8 cellular contexts compared by ENCODE assay signal in the genomic region with DNA sequence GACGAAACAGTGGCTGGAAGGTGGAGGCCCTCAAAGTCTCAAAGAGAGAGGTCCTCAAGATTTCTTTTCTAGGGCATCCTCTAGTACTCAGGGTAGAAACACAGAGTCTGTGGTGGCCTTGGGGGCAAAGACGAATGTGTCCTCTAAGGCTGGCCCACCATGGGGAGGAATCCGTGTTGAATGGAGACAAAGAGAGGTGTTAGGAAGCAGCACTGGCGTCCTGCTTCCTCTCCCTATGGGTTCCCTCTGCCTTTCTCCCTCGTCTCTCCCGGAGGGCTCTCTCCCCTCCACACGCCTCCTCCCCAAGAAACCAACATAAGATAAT.
DNase-seq lines count a peak whose midpoint lies in the region; ATAC-seq lines count a peak whose summit lies in the region.
"Had no signal": no experiment of that assay in that cellular context is flagged by ENCODE, and none has a peak within 500 bp of the region (broad histone marks: within the 10 kb centered on the region; RNA-seq: fewer than 3 reads in every experiment).

No MANE protein-coding gene starts in this region.

- H3K27ac ChIP-seq in HUES48 (ENCODE audit: low read depth, low read length) = no peak overlapping the region
- H3K27ac ChIP-seq: SJSA1 had no signal

- POLR2A ChIA-PET in naive thymus-derived CD8-positive, alpha-beta T cell (lab: Charles Lee) = interaction anchor here (1.0 to 2.0 kb wide), 5 partner anchors 67 to 521 kb away, joined by 3 to 19 read pairs (median 8); a partner anchor contains a TSS

- H3K4me3 ChIP-seq in HUES48 (ENCODE audit: low read depth, low read length) = peak overlapping the region; percentile 35; the same call in 1 of the 2 replicates
- H3K4me3 ChIP-seq: SJSA1 had no signal

- intact Hi-C loops in dendritic cell treated with granulocyte-macrophage colony-stimulating factor and Interleukin-4, amounts not matched to agents 40 ng/mL and 50 ng/mL, for 4 days (cut with micrococcal nuclease) = loop anchor here (5.0 to 10.0 kb wide), 2 partner anchors 65 to 138 kb away; no protein-coding TSS in a partner anchor

- H3K27me3 Mint-ChIP-seq in dendritic cell treated with granulocyte-macrophage colony-stimulating factor and Interleukin-4, amounts not matched to agents 40 ng/mL and 50 ng/mL, for 4 days = peaks cover 25% of the 10 kb centered on the region
- no peaks in the 10 kb centered on the region for H3K27me3 Mint-ChIP-seq in naive thymus-derived CD8-positive, alpha-beta T cell

- no peaks in the 10 kb centered on the region for H3K9me3 ChIP-seq in HUES48 (ENCODE audit: control insufficient read depth, insufficient read depth, low read length)
- H3K9me3 ChIP-seq: SJSA1 had no signal

- no peaks in the 10 kb centered on the region for H3K27me3 ChIP-seq in HUES48 (ENCODE audit: control insufficient read depth, insufficient read depth, low read length)
- H3K27me3 ChIP-seq: SJSA1 had no signal

- H3K36me3 Mint-ChIP-seq in dendritic cell treated with granulocyte-macrophage colony-stimulating factor and Interleukin-4, amounts not matched to agents 40 ng/mL and 50 ng/mL, for 4 days (ENCODE audit: low read depth) = no peaks in the 10 kb centered on the region
- H3K36me3 Mint-ChIP-seq in naive thymus-derived CD8-positive, alpha-beta T cell = no peaks in the 10 kb centered on the region

- H3K36me3 ChIP-seq in HUES48 (ENCODE audit: control insufficient read depth, insufficient read depth, low read length) = no peaks in the 10 kb centered on the region
- H3K36me3 ChIP-seq: SJSA1 had no signal

- H3K9me3 Mint-ChIP-seq in dendritic cell treated with granulocyte-macrophage colony-stimulating factor and Interleukin-4, amounts not matched to agents 40 ng/mL and 50 ng/mL, for 4 days = no peaks in the 10 kb centered on the region
- H3K9me3 Mint-ChIP-seq in naive thymus-derived CD8-positive, alpha-beta T cell = peaks cover 0 to 9% (median 0%) of the 10 kb centered on the region in 9 donors

- H3K4me1 Mint-ChIP-seq in dendritic cell treated with granulocyte-macrophage colony-stimulating factor and Interleukin-4, amounts not matched to agents 40 ng/mL and 50 ng/mL, for 4 days (ENCODE audit: low read depth) = peaks cover 27% of the 10 kb centered on the region
- peaks cover 32 to 56% (median 46%) of the 10 kb centered on the region in 4 donors for H3K4me1 Mint-ChIP-seq in naive thymus-derived CD8-positive, alpha-beta T cell

- DNase-seq in naive thymus-derived CD8-positive, alpha-beta T cell = peak in 1 of 10 donors; percentile 11
- no peak for DNase-seq in NCI-H1105 treated with DMSO at 0.1 percent for 48 hours (lab: John Stamatoyannopoulos, UW)
- no peak for DNase-seq in LoVo (ENCODE audit: low spot score)
- no peak for DNase-seq in activated CD8-positive, alpha-beta memory T cell treated with anti-CD3 and anti-CD28 coated beads for 24 hours

- peak; percentile 15 for ATAC-seq in GM19395 (IDR thresholded peaks at IDR 0.05; ENCODE audit: unreplicated experiment)
- ATAC-seq in naive thymus-derived CD8-positive, alpha-beta T cell = peak; percentile 1 to 6

- peak overlapping the region; percentile 79 for H3K27ac Mint-ChIP-seq in dendritic cell treated with granulocyte-macrophage colony-stimulating factor and Interleukin-4, amounts not matched to agents 40 ng/mL and 50 ng/mL, for 4 days
- H3K27ac Mint-ChIP-seq in naive thymus-derived CD8-positive, alpha-beta T cell = peak overlapping the region; percentile 93 to 98 (median 96)

- peak overlapping the region; percentile 75 for H3K4me3 Mint-ChIP-seq in dendritic cell treated with granulocyte-macrophage colony-stimulating factor and Interleukin-4, amounts not matched to agents 40 ng/mL and 50 ng/mL, for 4 days
- peak overlapping the region; percentile 82 to 93 (median 89) for H3K4me3 Mint-ChIP-seq in naive thymus-derived CD8-positive, alpha-beta T cell

- H3K4me1 ChIP-seq in HUES48 (ENCODE audit: control insufficient read depth, insufficient read depth, low read length) = peaks cover 16% of the 10 kb centered on the region

- H3K9ac ChIP-seq in HUES48 (ENCODE audit: low read depth, low read length) = peak overlapping the region; percentile 60
